Comparison of ENCODE assay signal across 8 cellular contexts in genomic region chr2:206084870-206085741, GRCh38. TPM values are rescaled to one million over a fixed set of nuclear protein-coding genes. Genes with fewer than 3 reads are reported as not detected.
A peak's percentile ranks its signal among the peaks of the same experiment; 100 is the strongest.
DNase-seq lines count a peak whose midpoint lies in the region; ATAC-seq and TF ChIP-seq lines count a peak whose summit lies in the region.

No MANE protein-coding gene starts in this region.

- TF ChIP-seq CTCF in Calu3 (IDR thresholded peaks at IDR 0.05; ENCODE audit: unreplicated experiment) (no peak), WTC11 (IDR thresholded peaks at IDR 0.05) (no peak)

- ATAC-seq in GM19468 (IDR thresholded peaks at IDR 0.05; ENCODE audit: extremely low read depth, unreplicated experiment) = peak; percentile 7
- peak; percentile 6 for ATAC-seq in HG03565 (IDR thresholded peaks at IDR 0.05; ENCODE audit: unreplicated experiment)
- no peak; the same call in 1 of the 2 replicates for ATAC-seq in WTC11

- H3K4me1 Mint-ChIP-seq in Calu3 (ENCODE audit: low read depth, unreplicated experiment) (peaks cover 22% of the 10 kb centered on the region), WTC11 (peaks cover 29% of the 10 kb centered on the region)

- H3K27me3 Mint-ChIP-seq in Calu3 (ENCODE audit: unreplicated experiment) (no peaks in the 10 kb centered on the region), WTC11 (ENCODE audit: low read depth) (no peaks in the 10 kb centered on the region; the same call in 1 of the 2 replicates)

- peak overlapping the region; percentile 95 for H3K27ac ChIP-seq in layer of hippocampus (ENCODE audit: low read depth, low read length)

- intact Hi-C loops in Calu3 (cut with micrococcal nuclease; ENCODE audit: unreplicated experiment) = loop anchor here (5.0 to 10.0 kb wide), 2 partner anchors 53 to 140 kb away; no protein-coding TSS in a partner anchor

- H3K4me3 Mint-ChIP-seq in Calu3 (ENCODE audit: low read depth, unreplicated experiment) = peak overlapping the region; percentile 93
- peak overlapping the region; percentile 94 for H3K4me3 Mint-ChIP-seq in WTC11

- no peaks in the 10 kb centered on the region for H3K9me3 Mint-ChIP-seq in Calu3 (ENCODE audit: low read depth, unreplicated experiment)
- H3K9me3 Mint-ChIP-seq in WTC11 = no peaks in the 10 kb centered on the region

- CTCF ChIA-PET in Calu3 (lab: Charles Lee) = interaction anchor here (0.6 to 1.1 kb wide), 2 partner anchors 10 to 651 kb away, joined by 3 to 7 read pairs; no protein-coding TSS in a partner anchor
- CTCF ChIA-PET in WTC11 (lab: Charles Lee) = interaction anchor here (1.0 to 1.7 kb wide), 4 partner anchors 11 to 97 kb away, joined by 3 to 8 read pairs (median 4); no protein-coding TSS in a partner anchor

- no TSS peak for BruUV-seq in Calu3 (replicated peaks; lab: Mats Ljungman, UMichigan)

- H3K27ac Mint-ChIP-seq in Calu3 (ENCODE audit: unreplicated experiment) (peak overlapping the region; percentile 98), WTC11 (peak overlapping the region; percentile 100)

- peak; percentile 43 for DNase-seq in Calu3
- peak; percentile 41 for DNase-seq in WTC11 (ENCODE audit: low spot score)
- peak; percentile 55 for DNase-seq in central memory CD4-positive, alpha-beta T cell
- DNase-seq in stimulated activated CD4-positive, alpha-beta T cell treated with anti-CD3 and anti-CD28 coated beads, Interleukin-2, amount 100 ng/mL, for 4 hours (ENCODE audit: low read depth) = peak; percentile 11
- no peak for DNase-seq in MV-4-11 (lab: John Stamatoyannopoulos, UW)

- H3K36me3 Mint-ChIP-seq in Calu3 (ENCODE audit: insufficient read depth, unreplicated experiment) (peaks cover 36% of the 10 kb centered on the region), WTC11 (peaks cover 23% of the 10 kb centered on the region)

- POLR2A ChIA-PET in WTC11 (lab: Charles Lee) = interaction anchor here (0.7 to 1.0 kb wide), 3 partner anchors 8 to 74 kb away, joined by 3 read pairs; partner anchors contain the start of genes EEF1B2 and NDUFS1

- no peaks in the 10 kb centered on the region for H3K27me3 ChIP-seq in layer of hippocampus (ENCODE audit: control insufficient read depth, insufficient read depth, low read length)

TF ChIP-seq in WTC11, 78 proteins besides CTCF, POLR2A, EP300 and RAD21:
- TF ChIP-seq JAZF1 (CRISPR knock-in tag; IDR thresholded peaks at IDR 0.05) = no peak
- no peak for TF ChIP-seq ZNF263 (CRISPR knock-in tag; IDR thresholded peaks at IDR 0.05; ENCODE audit: low read depth)
- no peak for TF ChIP-seq RELA (CRISPR knock-in tag; IDR thresholded peaks at IDR 0.05; ENCODE audit: borderline replicate concordance)
- no peak for TF ChIP-seq OVOL2 (CRISPR knock-in tag; IDR thresholded peaks at IDR 0.05; ENCODE audit: borderline replicate concordance)
- no peak for TF ChIP-seq NR2C2 (CRISPR knock-in tag; IDR thresholded peaks at IDR 0.05)
- TF ChIP-seq TP53 (CRISPR knock-in tag; IDR thresholded peaks at IDR 0.05) = peak; percentile 9; the same call in 1 of the 2 replicates
- no peak for TF ChIP-seq MAX (CRISPR knock-in tag; IDR thresholded peaks at IDR 0.05)
- peak; percentile 10; the same call in 1 of the 2 replicates for TF ChIP-seq AFF4 (CRISPR knock-in tag; IDR thresholded peaks at IDR 0.05; ENCODE audit: borderline replicate concordance)

RNA-seq across cellular contexts. Expression of gene INO80D, which starts 0.9 kb away (rescaled TPM):
- total RNA-seq in Calu3 (2022) = 19.5 and 20.2 TPM in 2 replicates
- total RNA-seq in WTC11 (2021) = 30.9 to 34.1 TPM (median 33.2 TPM) in 3 replicates
